In the genomic region with DNA sequence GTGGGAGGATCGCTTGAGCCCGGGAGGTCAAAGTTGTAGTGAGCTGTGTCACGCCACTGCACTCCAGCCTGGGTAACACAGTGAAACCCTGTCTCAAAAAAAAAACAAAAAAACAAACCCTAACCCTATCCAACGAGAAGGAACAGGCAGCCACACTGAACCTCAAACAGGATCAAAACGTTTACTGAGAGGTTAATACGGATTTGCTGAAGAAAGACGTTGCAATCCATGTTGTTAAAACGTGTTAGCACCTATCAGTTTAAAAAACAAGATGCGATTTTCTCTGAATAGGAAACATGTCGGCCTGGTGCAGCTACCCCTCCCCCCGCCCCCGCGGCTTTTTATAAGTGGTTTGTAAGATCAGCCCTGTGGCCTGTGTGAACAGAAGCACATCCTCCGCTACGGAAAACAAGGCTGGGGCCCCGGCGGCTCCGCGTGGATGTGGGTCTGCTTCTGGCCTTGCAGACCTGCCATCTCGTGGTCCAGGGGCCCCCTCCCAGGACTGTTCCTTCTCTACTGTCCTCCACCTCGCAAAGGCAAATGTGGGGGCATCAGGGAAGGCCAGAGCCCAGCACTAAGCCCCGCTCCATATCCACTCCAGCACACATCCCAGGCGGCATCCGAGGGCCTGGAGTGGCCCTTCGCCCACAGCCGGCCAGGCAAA, we compare ENCODE assay signal across 10 cellular contexts. TPM values are rescaled to one million over a fixed set of nuclear protein-coding genes. Genes with fewer than 3 reads are reported as not detected.
A peak's percentile ranks its signal among the peaks of the same experiment; 100 is the strongest.
DNase-seq lines count a peak whose midpoint lies in the region; ATAC-seq and TF ChIP-seq lines count a peak whose summit lies in the region.
"Had no signal": no experiment of that assay in that cellular context is flagged by ENCODE, and none has a peak within 500 bp of the region (broad histone marks: within the 10 kb centered on the region; RNA-seq: fewer than 3 reads in every experiment).

No MANE protein-coding gene starts in this region.

- intact Hi-C loops in naive thymus-derived CD4-positive, alpha-beta T cell (cut with micrococcal nuclease) = loop anchor here (1.0 kb wide), 3 partner anchors 11 to 44 kb away; partner anchors contain the start of genes ARFRP1 (in 2 of the 2) and LIME1 (in 1 of the 2)

- ATAC-seq in naive thymus-derived CD4-positive, alpha-beta T cell = peak; percentile 84
- ATAC-seq in GM21390 (IDR thresholded peaks at IDR 0.05; ENCODE audit: unreplicated experiment) (no peak), GM19035 (IDR thresholded peaks at IDR 0.05; ENCODE audit: unreplicated experiment) (no peak), GM21447 (IDR thresholded peaks at IDR 0.05; ENCODE audit: unreplicated experiment) (no peak)

- no peaks in the 10 kb centered on the region for H3K36me3 ChIP-seq in naive thymus-derived CD4-positive, alpha-beta T cell (ENCODE audit: control insufficient read depth in 2 of 3, insufficient read depth in 3 of 3, low read length in 3 of 3)

- CTCF ChIA-PET in RWPE1 (lab: Yijun Ruan, JAX) = no interaction called here
- CTCF ChIA-PET in naive thymus-derived CD4-positive, alpha-beta T cell (lab: Charles Lee) = interaction anchor here (1.3 to 1.6 kb wide), 4 partner anchors 10 to 43 kb away, joined by 3 to 6 read pairs (median 4); partner anchors contain the start of genes ARFRP1 and ZGPAT

- peaks cover 0 to 3% (median 0%) of the 10 kb centered on the region in 5 donors for H3K27me3 Mint-ChIP-seq in naive thymus-derived CD4-positive, alpha-beta T cell

- no peaks in the 10 kb centered on the region for H3K36me3 Mint-ChIP-seq in naive thymus-derived CD4-positive, alpha-beta T cell

- H3K27ac ChIP-seq in RWPE1 = peak overlapping the region; percentile 1; the same call in 1 of the 2 replicates
- H3K27ac ChIP-seq in naive thymus-derived CD4-positive, alpha-beta T cell (ENCODE audit: low read depth, low read length) = peak overlapping the region; percentile 71
- H3K27ac ChIP-seq: C4-2B, KMS-11 had no signal

- peaks cover 13 to 23% of the 10 kb centered on the region in 2 donors for H3K4me1 ChIP-seq in naive thymus-derived CD4-positive, alpha-beta T cell (ENCODE audit: control insufficient read depth in 2 of 2, insufficient read depth in 2 of 2, low read length in 2 of 2)

- H3K4me1 Mint-ChIP-seq in naive thymus-derived CD4-positive, alpha-beta T cell = peaks cover 12 to 50% (median 28%) of the 10 kb centered on the region in 7 donors

- no peaks in the 10 kb centered on the region for H3K27me3 ChIP-seq in naive thymus-derived CD4-positive, alpha-beta T cell (ENCODE audit: control insufficient read depth in 2 of 2, insufficient read depth in 2 of 2, low read length in 2 of 2)

- no peaks in the 10 kb centered on the region for H3K9me3 ChIP-seq in naive thymus-derived CD4-positive, alpha-beta T cell (ENCODE audit: control insufficient read depth in 2 of 3, low read length in 3 of 3)

- DNase-seq in COLO829 (ENCODE audit: low spot score) (peak; percentile 58), RWPE1 (ENCODE audit: low spot score) (no peak), foreskin fibroblast (no peak)
- DNase-seq in activated T-cell treated with anti-CD3 and anti-CD28 coated beads, Interleukin-2, amount 50 U/mL, for 48 hours = peak; percentile 71 to 74
- peak in 8 of 9 donors; percentile 54 to 74 (median 66) for DNase-seq in naive thymus-derived CD4-positive, alpha-beta T cell

- peak overlapping the region; percentile 69 to 83 (median 75) for H3K4me3 Mint-ChIP-seq in naive thymus-derived CD4-positive, alpha-beta T cell

- POLR2A ChIA-PET in RWPE1 (lab: Yijun Ruan, JAX; ENCODE audit: low non-redundant PET) = no interaction called here
- POLR2A ChIA-PET in naive thymus-derived CD4-positive, alpha-beta T cell (lab: Charles Lee) = interaction anchor here (0.7 to 5.2 kb wide), 15 partner anchors 8 to 229 kb away, joined by 3 to 37 read pairs (median 4); partner anchors contain the start of genes ARFRP1, LIME1, SLC2A4RG and TPD52L2

- no peak for TF ChIP-seq CTCF in RWPE1 (conservative IDR thresholded peaks at IDR 0.05; ENCODE audit: low read depth)
- TF ChIP-seq CTCF in foreskin fibroblast (IDR thresholded peaks at IDR 0.05; ENCODE audit: low read depth, low read length) = no peak

- H3K9me3 Mint-ChIP-seq in naive thymus-derived CD4-positive, alpha-beta T cell = no peaks in the 10 kb centered on the region

- peak overlapping the region; percentile 78 to 96 (median 92) for H3K27ac Mint-ChIP-seq in naive thymus-derived CD4-positive, alpha-beta T cell

- peak overlapping the region; percentile 50 for H3K4me3 ChIP-seq in naive thymus-derived CD4-positive, alpha-beta T cell (ENCODE audit: low read length)
- no peak overlapping the region for H3K4me3 ChIP-seq in foreskin fibroblast (ENCODE audit: low read depth in 1 of 2, low read length in 2 of 2)

RNA-seq across cellular contexts. Expression of gene SLC2A4RG, which starts 11.4 kb away (rescaled TPM):
- 100 to 1,000 TPM in 3 of 5 experiments, 10 to 100 TPM in 2; 88.7 to 136 (median 111) TPM for total RNA-seq in naive thymus-derived CD4-positive, alpha-beta T cell
- 1 to 10 TPM; 3.0 to 4.6 TPM for polyA plus RNA-seq in naive thymus-derived CD4-positive, alpha-beta T cell

RNA-seq across cellular contexts. Expression of gene LIME1, which starts 14.5 kb away (rescaled TPM):
- total RNA-seq in naive thymus-derived CD4-positive, alpha-beta T cell = 100 to 1,000 TPM in 3 of 5 experiments, 10 to 100 TPM in 2; 96.8 to 118 (median 103) TPM
- polyA plus RNA-seq in naive thymus-derived CD4-positive, alpha-beta T cell = 100 to 1,000 TPM; 205 to 366 TPM

RNA-seq across cellular contexts. Expression of gene ZGPAT, which starts 43.1 kb away (rescaled TPM):
- 10 to 100 TPM; 42.9 to 49.9 (median 45.4) TPM for total RNA-seq in naive thymus-derived CD4-positive, alpha-beta T cell
- polyA plus RNA-seq in naive thymus-derived CD4-positive, alpha-beta T cell = 10 to 100 TPM; 47.5 to 82.1 TPM

RNA-seq across cellular contexts. Expression of gene ARFRP1, which starts 43.2 kb away (rescaled TPM):
- total RNA-seq in naive thymus-derived CD4-positive, alpha-beta T cell = 10 to 100 TPM; 55.4 to 92.1 (median 66.2) TPM
- 100 to 1,000 TPM in 1 of 2 donors, 10 to 100 TPM in 1; 89.1 to 108 TPM for polyA plus RNA-seq in naive thymus-derived CD4-positive, alpha-beta T cell

RNA-seq across cellular contexts. Expression of gene TNFRSF6B, which starts 54.5 kb away (rescaled TPM):
- under 1 TPM in 1 of 5 experiments, not detected in 4; 0.74 TPM for total RNA-seq in naive thymus-derived CD4-positive, alpha-beta T cell
- polyA plus RNA-seq in naive thymus-derived CD4-positive, alpha-beta T cell = under 1 TPM in 1 of 2 donors, not detected in 1; 0.22 TPM

Comparison
In these comparisons a context has a peak if more than half of its experiments do, and no peak if none do; other contexts are left out.
1. DNase-seq: peak in COLO829 (single experiment), activated T-cell treated with anti-CD3 and anti-CD28 coated beads, Interleukin-2, amount 50 U/mL, for 48 hours (2 of 2) and naive thymus-derived CD4-positive, alpha-beta T cell (8 of 9); none in RWPE1 (single experiment) and foreskin fibroblast (0 of 2).